In genomic region chr9:137588311-137588710, GRCh38 we compare ENCODE assay signal across 15 cellular contexts. TPM values are rescaled to one million over a fixed set of nuclear protein-coding genes. Genes with fewer than 3 reads are reported as not detected.
DNase-seq lines count a peak whose midpoint lies in the region; ATAC-seq and TF ChIP-seq lines count a peak whose summit lies in the region.
"Had no signal": no experiment of that assay in that cellular context is flagged by ENCODE, and none has a peak within 500 bp of the region (broad histone marks: within the 10 kb centered on the region; RNA-seq: fewer than 3 reads in every experiment).

No MANE protein-coding gene starts in this region.

- peak overlapping the region; percentile 99; the same call in 1 of the 2 replicates for H3K4me3 ChIP-seq in ACC112 (ENCODE audit: low read depth, low read length)
- H3K4me3 ChIP-seq in DND-41 (ENCODE audit: low read depth in 1 of 2, low read length in 2 of 2): no peak overlapping the region
- H3K4me3 ChIP-seq in mesendoderm (ENCODE audit: low read length): no peak overlapping the region

- peaks cover 17% of the 10 kb centered on the region for H3K79me1 ChIP-seq in mesendoderm (ENCODE audit: low read length)

- no peak overlapping the region for H3K23ac ChIP-seq in mesendoderm (ENCODE audit: low read length)

- H3K4me2 ChIP-seq in DND-41 (ENCODE audit: insufficient read depth, low read length): peak overlapping the region; percentile 86
- no peak overlapping the region for H3K4me2 ChIP-seq in mesendoderm (ENCODE audit: low read length)

- H4K8ac ChIP-seq in mesendoderm (ENCODE audit: low read depth, low read length): no peak overlapping the region

- H4K5ac ChIP-seq in mesendoderm (ENCODE audit: low read length): no peak overlapping the region

- H3K18ac ChIP-seq in mesendoderm (ENCODE audit: low read length): no peak overlapping the region

- H3K36me3 ChIP-seq in ACC112 (ENCODE audit: insufficient read depth, low read length) (peaks cover 12% of the 10 kb centered on the region; the same call in 1 of the 2 replicates), DND-41 (ENCODE audit: insufficient read depth, low read length) (peaks cover 55% of the 10 kb centered on the region), mesendoderm (ENCODE audit: control insufficient read depth, insufficient read depth, low read length) (peaks cover 15% of the 10 kb centered on the region)

- H3K27me3 ChIP-seq in ACC112 (ENCODE audit: insufficient read depth, low read length) (no peaks in the 10 kb centered on the region), DND-41 (ENCODE audit: insufficient read depth, low read length, poor library complexity) (no peaks in the 10 kb centered on the region), mesendoderm (ENCODE audit: insufficient read depth, low read length, poor library complexity) (no peaks in the 10 kb centered on the region)
- H3K27me3 ChIP-seq: dorsolateral prefrontal cortex, pancreas had no signal

- no peak overlapping the region for H2BK120ac ChIP-seq in mesendoderm (ENCODE audit: low read depth, low read length)

- ATAC-seq in DND-41 (ENCODE audit: insufficient read depth, low read depth): no peak
- ATAC-seq in GM21786 (IDR thresholded peaks at IDR 0.05; ENCODE audit: unreplicated experiment): no peak
- ATAC-seq: pancreas had no signal

- no peaks in the 10 kb centered on the region for H3K9me3 Mint-ChIP-seq in activated CD4-positive, alpha-beta memory T cell treated with anti-CD3 and anti-CD28 coated beads, Interleukin-2, amount 10 ng/mL, durations not matched to agents 7 days and 5 days
- no peaks in the 10 kb centered on the region for H3K9me3 Mint-ChIP-seq in immature natural killer cell

- H2AFZ ChIP-seq in ACC112 (ENCODE audit: low read length, unreplicated experiment) (no peak overlapping the region), DND-41 (ENCODE audit: low read depth, low read length) (no peak overlapping the region)

- H2BK15ac ChIP-seq in mesendoderm (replicated peaks; ENCODE audit: low read depth): no peak overlapping the region

- peaks cover 39% of the 10 kb centered on the region for H3K79me2 ChIP-seq in ACC112 (ENCODE audit: control insufficient read depth, insufficient read depth, low read length, unreplicated experiment)
- H3K79me2 ChIP-seq in DND-41 (ENCODE audit: insufficient read depth, low read length): peaks cover 29% of the 10 kb centered on the region
- H3K79me2 ChIP-seq in mesendoderm (ENCODE audit: control insufficient read depth, insufficient read depth, low read length): peaks cover 12% of the 10 kb centered on the region

- H3K9me3 ChIP-seq in DND-41 (ENCODE audit: insufficient read depth, low read length, severe bottlenecking): no peaks in the 10 kb centered on the region
- H3K9me3 ChIP-seq: pancreas had no signal

- H3K4ac ChIP-seq in mesendoderm (ENCODE audit: low read depth, low read length): no peak overlapping the region

- no peak overlapping the region for H2AK5ac ChIP-seq in mesendoderm (ENCODE audit: low read length)

- peaks cover 22% of the 10 kb centered on the region for H3K4me1 Mint-ChIP-seq in activated CD4-positive, alpha-beta memory T cell treated with anti-CD3 and anti-CD28 coated beads, Interleukin-2, amount 10 ng/mL, durations not matched to agents 7 days and 5 days
- peaks cover 11% of the 10 kb centered on the region in 2 donors for H3K4me1 Mint-ChIP-seq in immature natural killer cell

- H3K27me3 Mint-ChIP-seq in activated CD4-positive, alpha-beta memory T cell treated with anti-CD3 and anti-CD28 coated beads, Interleukin-2, amount 10 ng/mL, durations not matched to agents 7 days and 5 days: no peaks in the 10 kb centered on the region
- H3K27me3 Mint-ChIP-seq in immature natural killer cell (ENCODE audit: low read depth in 3 of 3): peaks cover 0 to 9% (median 8%) of the 10 kb centered on the region in 3 donors

- no peak overlapping the region for H3K27ac ChIP-seq in ACC112 (ENCODE audit: low read depth, low read length)
- no peak overlapping the region for H3K27ac ChIP-seq in DND-41 (ENCODE audit: low read length)
- no peak overlapping the region for H3K27ac ChIP-seq in mesendoderm (ENCODE audit: low read depth, low read length)
- H3K27ac ChIP-seq: pancreas had no signal

- no peak for TF ChIP-seq CTCF in DND-41 (IDR thresholded peaks at IDR 0.05; ENCODE audit: borderline replicate concordance, extremely low read depth, low read length, poor library complexity, severe bottlenecking)

- DNase-seq in DND-41 (no peak), immature natural killer cell (no peak), anterior cingulate cortex (lab: John Stamatoyannopoulos, UW) (no peak), retina (no peak), mesendoderm (no peak)
- DNase-seq in activated CD4-positive, alpha-beta memory T cell treated with anti-CD3 and anti-CD28 coated beads, Interleukin-2, amount 10 ng/mL, durations not matched to agents 7 days and 5 days: no peak
- DNase-seq: activated CD4-positive, CD25-positive, alpha-beta regulatory T cell; dorsolateral prefrontal cortex; foreskin melanocyte; NCI-H1092 treated with DMSO at 0.1 percent for 48 hours; NCI-H446 treated with DMSO at 0.1 percent for 48 hours; stimulated activated naive CD4-positive, alpha-beta T cell treated with Interleukin-2 at 50 U/mL for 16 hours had no signal

- peaks cover 23% of the 10 kb centered on the region for H3K36me3 Mint-ChIP-seq in activated CD4-positive, alpha-beta memory T cell treated with anti-CD3 and anti-CD28 coated beads, Interleukin-2, amount 10 ng/mL, durations not matched to agents 7 days and 5 days (ENCODE audit: low read depth)
- peaks cover 0 to 16% (median 6%) of the 10 kb centered on the region in 3 donors for H3K36me3 Mint-ChIP-seq in immature natural killer cell

- WGBS in mesendoderm (ENCODE audit: extremely low coverage, insufficient coverage, low lambda C conversion rate): no CpG with 5 or more reads among the region's 13 CpGs

- CTCF ChIA-PET in activated CD4-positive, alpha-beta memory T cell treated with anti-CD3 and anti-CD28 coated beads, Interleukin-2, amount 10 ng/mL, durations not matched to agents 7 days and 5 days (lab: Charles Lee): interaction anchor here (2.6 kb wide), 1 partner anchor 8 kb away, joined by 18 read pairs; no protein-coding TSS in a partner anchor

- H2BK5ac ChIP-seq in mesendoderm (ENCODE audit: low read length): no peak overlapping the region

- no peak overlapping the region for H3K56ac ChIP-seq in mesendoderm (ENCODE audit: low read length)

- peak overlapping the region; percentile 54 for H3K4me3 Mint-ChIP-seq in activated CD4-positive, alpha-beta memory T cell treated with anti-CD3 and anti-CD28 coated beads, Interleukin-2, amount 10 ng/mL, durations not matched to agents 7 days and 5 days
- H3K4me3 Mint-ChIP-seq in immature natural killer cell: peak overlapping the region in 4 of 5 donors; percentile 53 to 81 (median 64)

- H3K27ac Mint-ChIP-seq in activated CD4-positive, alpha-beta memory T cell treated with anti-CD3 and anti-CD28 coated beads, Interleukin-2, amount 10 ng/mL, durations not matched to agents 7 days and 5 days: no peak overlapping the region
- peak overlapping the region in 1 of 6 donors; percentile 67 for H3K27ac Mint-ChIP-seq in immature natural killer cell

- peaks cover 60% of the 10 kb centered on the region for H4K20me1 ChIP-seq in DND-41 (ENCODE audit: insufficient read depth, low read length)

- POLR2A ChIA-PET in activated CD4-positive, alpha-beta memory T cell treated with anti-CD3 and anti-CD28 coated beads, Interleukin-2, amount 10 ng/mL, durations not matched to agents 7 days and 5 days (lab: Charles Lee): interaction anchor here (0.7 to 2.4 kb wide), 3 partner anchors 9 to 68 kb away, joined by 3 to 10 read pairs (median 3); partner anchors contain the start of gene DPH7

- H3K9ac ChIP-seq in DND-41 (ENCODE audit: low read depth, low read length) (peak overlapping the region; percentile 86), mesendoderm (ENCODE audit: low read length) (no peak overlapping the region)

- H3K4me1 ChIP-seq in ACC112 (ENCODE audit: control insufficient read depth, insufficient read depth, low read length, unreplicated experiment): peaks cover 10% of the 10 kb centered on the region
- peaks cover 29% of the 10 kb centered on the region for H3K4me1 ChIP-seq in DND-41 (ENCODE audit: insufficient read depth, low read length)
- H3K4me1 ChIP-seq in mesendoderm (ENCODE audit: control insufficient read depth, low read depth, low read length): no peaks in the 10 kb centered on the region

RNA-seq across cellular contexts. Expression of gene ZMYND19, which starts 2.0 kb away (rescaled TPM):
- 10 to 100 TPM; 24.0 to 25.4 TPM for total RNA-seq in activated CD4-positive, alpha-beta memory T cell treated with anti-CD3 and anti-CD28 coated beads, Interleukin-2, amount 10 ng/mL, durations not matched to agents 7 days and 5 days
- polyA plus RNA-seq in immature natural killer cell: 1 to 10 TPM; 1.5 to 7.0 (median 3.3) TPM
- 30.2 TPM for polyA plus RNA-seq in mesendoderm (2013, experiment 1 of 2)
- 29.7 TPM for polyA plus RNA-seq in mesendoderm (2013, experiment 2 of 2)

RNA-seq across cellular contexts. Expression of gene DPH7, which starts 9.6 kb away (rescaled TPM):
- total RNA-seq in activated CD4-positive, alpha-beta memory T cell treated with anti-CD3 and anti-CD28 coated beads, Interleukin-2, amount 10 ng/mL, durations not matched to agents 7 days and 5 days: 10 to 100 TPM; 31.9 to 34.2 TPM
- polyA plus RNA-seq in immature natural killer cell: 10 to 100 TPM; 21.4 to 32.4 (median 30.1) TPM
- 31.5 TPM for polyA plus RNA-seq in mesendoderm (2013, experiment 1 of 2)
- 31.5 TPM for polyA plus RNA-seq in mesendoderm (2013, experiment 2 of 2)

RNA-seq across cellular contexts. Expression of gene ARRDC1, which starts 17.2 kb away (rescaled TPM):
- total RNA-seq in activated CD4-positive, alpha-beta memory T cell treated with anti-CD3 and anti-CD28 coated beads, Interleukin-2, amount 10 ng/mL, durations not matched to agents 7 days and 5 days: 10 to 100 TPM; 49.8 to 55.9 TPM
- polyA plus RNA-seq in immature natural killer cell: 10 to 100 TPM; 39.1 to 60.7 (median 57.3) TPM
- 12.8 TPM for polyA plus RNA-seq in mesendoderm (2013, experiment 1 of 2)
- 11.7 TPM for polyA plus RNA-seq in mesendoderm (2013, experiment 2 of 2)

RNA-seq across cellular contexts. Expression of gene EHMT1, which starts 30.5 kb away (rescaled TPM):
- 10 to 100 TPM; 87.1 to 91.4 TPM for total RNA-seq in activated CD4-positive, alpha-beta memory T cell treated with anti-CD3 and anti-CD28 coated beads, Interleukin-2, amount 10 ng/mL, durations not matched to agents 7 days and 5 days
- 10 to 100 TPM; 14.1 to 62.7 (median 14.8) TPM for polyA plus RNA-seq in immature natural killer cell
- 64.8 TPM for polyA plus RNA-seq in mesendoderm (2013, experiment 1 of 2)
- 67.8 TPM for polyA plus RNA-seq in mesendoderm (2013, experiment 2 of 2)

RNA-seq across cellular contexts. Expression of gene MRPL41, which starts 36.6 kb away (rescaled TPM):
- total RNA-seq in activated CD4-positive, alpha-beta memory T cell treated with anti-CD3 and anti-CD28 coated beads, Interleukin-2, amount 10 ng/mL, durations not matched to agents 7 days and 5 days: 10 to 100 TPM; 51.6 to 52.6 TPM
- 10 to 100 TPM; 27.2 to 87.7 (median 48.8) TPM for polyA plus RNA-seq in immature natural killer cell
- polyA plus RNA-seq in mesendoderm (2013, experiment 1 of 2): 28.7 TPM
- 28.9 TPM for polyA plus RNA-seq in mesendoderm (2013, experiment 2 of 2)
